Comparison of ENCODE assay signal across 8 cellular contexts in genomic region chr20:18224968-18225568, GRCh38.
DNase-seq lines count a peak whose midpoint lies in the region; ATAC-seq, FAIRE-seq and TF ChIP-seq lines count a peak whose summit lies in the region.

No MANE protein-coding gene starts in this region.

- H3K4me1 Mint-ChIP-seq in osteocyte (ENCODE audit: unreplicated experiment) = peaks cover 32% of the 10 kb centered on the region

- H3K4me3 Mint-ChIP-seq in osteocyte (ENCODE audit: unreplicated experiment) = no peak overlapping the region

- H3K27me3 Mint-ChIP-seq in osteocyte (ENCODE audit: unreplicated experiment) = peaks cover 12% of the 10 kb centered on the region

- in situ Hi-C loops in Caki2 (cut with HindIII; ENCODE audit: low pct_unique_long_range_greater_than_20kb, low sequenced_read_pairs) = no loop called here

- peak; percentile 72 for FAIRE-seq in RCC 7860 (lab: Jason Lieb, UNC)

- H3K9me3 Mint-ChIP-seq in osteocyte (ENCODE audit: unreplicated experiment) = peaks cover 5% of the 10 kb centered on the region
- no peaks in the 10 kb centered on the region for H3K9me3 Mint-ChIP-seq in activated naive CD4-positive, alpha-beta T cell treated with anti-CD3 and anti-CD28 coated beads, Interleukin-2, amount 50 U/mL, for 72 hours

- peaks cover 3% of the 10 kb centered on the region for H3K36me3 Mint-ChIP-seq in osteocyte (ENCODE audit: unreplicated experiment)
- no peaks in the 10 kb centered on the region for H3K36me3 Mint-ChIP-seq in activated naive CD4-positive, alpha-beta T cell treated with anti-CD3 and anti-CD28 coated beads, Interleukin-2, amount 50 U/mL, for 72 hours

- TF ChIP-seq CTCF in osteocyte (IDR thresholded peaks at IDR 0.05) = no peak

- peak overlapping the region; percentile 61 for H3K27ac Mint-ChIP-seq in osteocyte (ENCODE audit: unreplicated experiment)
- no peak overlapping the region for H3K27ac Mint-ChIP-seq in activated naive CD4-positive, alpha-beta T cell treated with anti-CD3 and anti-CD28 coated beads, Interleukin-2, amount 50 U/mL, for 72 hours

- no peak for ATAC-seq in activated naive CD4-positive, alpha-beta T cell treated with anti-CD3 and anti-CD28 coated beads, Interleukin-2, amount 50 U/mL, for 72 hours

- DNase-seq in Caki2 (ENCODE audit: low read depth) = peak; percentile 91
- DNase-seq in RCC 7860 (ENCODE audit: low spot score) = peak; percentile 74
- DNase-seq in fibroblast of peridontal ligament (ENCODE audit: extremely low read depth) = peak; percentile 70
- DNase-seq in osteocyte (ENCODE audit: extremely low spot score, unreplicated experiment) = no peak
- DNase-seq in activated CD4-positive, alpha-beta T cell treated with anti-CD3 and anti-CD28 coated beads for 1 hour = no peak
- DNase-seq in NOMO-1 treated with DMSO at 0.1 percent for 48 hours (lab: John Stamatoyannopoulos, UW; ENCODE audit: unreplicated experiment) = no peak
- no peak for DNase-seq in activated naive CD4-positive, alpha-beta T cell treated with anti-CD3 and anti-CD28 coated beads, Interleukin-2, amount 50 U/mL, for 72 hours (ENCODE audit: low spot score in 2 of 2)
- DNase-seq in NCI-H510A treated with DMSO at 0.1 percent for 48 hours (lab: John Stamatoyannopoulos, UW) = no peak

Comparison
In these comparisons a context has a peak if more than half of its experiments do, and no peak if none do; other contexts are left out.
1. DNase-seq: peak in Caki2 (single experiment), RCC 7860 (single experiment) and fibroblast of peridontal ligament (single experiment); none in osteocyte (single experiment), activated CD4-positive, alpha-beta T cell treated with anti-CD3 and anti-CD28 coated beads for 1 hour (single experiment), NOMO-1 treated with DMSO at 0.1 percent for 48 hours (single experiment), activated naive CD4-positive, alpha-beta T cell treated with anti-CD3 and anti-CD28 coated beads, Interleukin-2, amount 50 U/mL, for 72 hours (0 of 2) and NCI-H510A treated with DMSO at 0.1 percent for 48 hours (single experiment).